In the genomic region with DNA sequence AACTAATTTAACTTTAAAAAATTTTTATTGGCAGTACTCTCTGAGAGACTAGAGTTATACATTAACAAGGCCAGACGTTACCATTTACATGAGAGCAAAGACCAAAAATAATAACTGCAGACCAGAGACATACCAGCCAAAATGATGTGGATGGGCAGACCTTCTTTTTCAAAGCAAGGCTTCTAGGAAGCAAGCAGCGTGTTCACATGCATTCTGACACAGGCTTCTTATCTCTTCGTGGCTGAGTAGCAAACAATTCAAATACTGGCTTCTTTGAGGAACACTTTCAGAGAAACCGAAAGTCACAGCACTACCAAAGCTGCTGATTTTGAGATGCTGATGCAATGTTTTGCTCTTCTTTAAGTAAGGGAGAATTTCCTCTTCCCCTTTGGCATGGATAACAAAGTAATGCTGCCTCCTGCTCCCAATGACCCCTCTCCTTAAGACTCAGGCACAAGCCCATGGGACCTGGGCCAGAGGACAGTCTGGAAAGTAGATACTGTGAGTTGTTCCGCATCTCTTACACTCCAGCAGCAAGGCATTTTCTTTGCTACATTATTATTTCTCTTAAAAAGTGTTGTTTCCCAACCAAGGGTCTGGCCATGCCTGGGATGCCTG, we compare ENCODE assay signal across 9 cellular contexts.
DNase-seq lines count a peak whose midpoint lies in the region; ATAC-seq, FAIRE-seq and TF ChIP-seq lines count a peak whose summit lies in the region.
"Had no signal": no experiment of that assay in that cellular context is flagged by ENCODE, and none has a peak within 500 bp of the region (broad histone marks: within the 10 kb centered on the region; RNA-seq: fewer than 3 reads in every experiment).

No MANE protein-coding gene starts in this region.

- peak overlapping the region; percentile 88 for H3K27ac ChIP-seq in K562 (ENCODE audit: extremely low read depth, low read depth, low read length)
- H3K27ac ChIP-seq in effector memory CD4-positive, alpha-beta T cell (ENCODE audit: insufficient read depth, low read length, poor library complexity, severe bottlenecking): no peak overlapping the region

- H3K4me1 ChIP-seq in K562 (replicated peaks in 1 of 2; ENCODE audit: control insufficient read depth in 2 of 2, insufficient read depth in 2 of 2, low read length in 2 of 2): peaks cover 6 to 37% of the 10 kb centered on the region in 2 experiments; a peak in 3 of 5 replicates
- peaks cover 17% of the 10 kb centered on the region for H3K4me1 ChIP-seq in mucosa of descending colon (ENCODE audit: low read depth)
- no peaks in the 10 kb centered on the region for H3K4me1 ChIP-seq in effector memory CD4-positive, alpha-beta T cell (ENCODE audit: control insufficient read depth, insufficient read depth, low read length, poor library complexity, severe bottlenecking)

- TF ChIP-seq CTCF in GM10248 (IDR thresholded peaks at IDR 0.05; ENCODE audit: control extremely low read depth, extremely low read depth, low read depth, missing control alignments) (no peak), K562 (IDR thresholded peaks at IDR 0.05 in 2 of 3, conservative IDR thresholded peaks at IDR 0.05 in 1 of 3; ENCODE audit: insufficient read depth in 2 of 3, low read depth in 1 of 3, low read length in 3 of 3) (no peak), mucosa of descending colon (IDR thresholded peaks at IDR 0.05) (no peak)

- H3K9me3 ChIP-seq in K562 (replicated peaks; ENCODE audit: control insufficient read depth, insufficient read depth, low read depth, low read length) (peaks cover 5% of the 10 kb centered on the region; the same call in 1 of the 2 replicates), mucosa of descending colon (no peaks in the 10 kb centered on the region)
- no peaks in the 10 kb centered on the region for H3K9me3 ChIP-seq in effector memory CD4-positive, alpha-beta T cell (ENCODE audit: control insufficient read depth, low read length)

- peak overlapping the region; percentile 40 to 64; a peak in 3 of 4 replicates for H3K9ac ChIP-seq in K562 (ENCODE audit: insufficient read depth in 1 of 2, low read depth in 2 of 2, low read length in 2 of 2)

- H3K27me3 ChIP-seq in K562 (ENCODE audit: control insufficient read depth in 2 of 2, insufficient read depth in 2 of 2, low read length in 2 of 2): no peaks in the 10 kb centered on the region
- H3K27me3 ChIP-seq in effector memory CD4-positive, alpha-beta T cell (replicated peaks; ENCODE audit: control insufficient read depth, insufficient read depth, low read length, poor library complexity, severe bottlenecking): no peaks in the 10 kb centered on the region

- peak; percentile 70 for TF ChIP-seq EP300 in K562 (IDR thresholded peaks at IDR 0.05; ENCODE audit: low read length)

- peak in 1 of 2 experiments; percentile 32; a peak in 2 of 4 replicates for TF ChIP-seq RAD21 in K562 (CRISPR knock-in tag; conservative IDR thresholded peaks at IDR 0.05 in 1 of 2, IDR thresholded peaks at IDR 0.05 in 1 of 2)

- no peaks in the 10 kb centered on the region for H3K9me1 ChIP-seq in K562 (ENCODE audit: control insufficient read depth, insufficient read depth, low read length)

- ATAC-seq in HG03095 (IDR thresholded peaks at IDR 0.05; ENCODE audit: unreplicated experiment) (peak; percentile 57), K562 (peak; percentile 62), mucosa of descending colon (peak; percentile 67), GM19023 (IDR thresholded peaks at IDR 0.05; ENCODE audit: unreplicated experiment) (no peak)

- WGBS in K562 (ENCODE audit: insufficient coverage, low coverage, missing lambda C conversion rate): 11% methylated on average over 5 of the region's 5 CpGs

- in situ Hi-C loops in K562 (cut with MboI): no loop called here

- no peaks in the 10 kb centered on the region for H3K79me2 ChIP-seq in K562 (ENCODE audit: control insufficient read depth, insufficient read depth, low read length)

- POLR2A ChIA-PET in GM10248 (lab: Yijun Ruan, JAX): no interaction called here
- POLR2A ChIA-PET in K562 (lab: Yijun Ruan, JAX): interaction anchor here (0.6 kb wide), 3 partner anchors 20 to 1577 kb away, joined by 3 to 4 read pairs (median 3); no protein-coding TSS in a partner anchor

- no peaks in the 10 kb centered on the region for H4K20me1 ChIP-seq in K562 (replicated peaks; ENCODE audit: control insufficient read depth, insufficient read depth, low read length)

- H3K4me3 ChIP-seq in K562: no peak overlapping the region
- H3K4me3 ChIP-seq in mucosa of descending colon: no peak overlapping the region
- H3K4me3 ChIP-seq in effector memory CD4-positive, alpha-beta T cell (ENCODE audit: insufficient read depth, low read depth, low read length, poor library complexity, severe bottlenecking): no peak overlapping the region

- no TSS peak for BruUV-seq in K562 (replicated peaks; lab: Mats Ljungman, UMichigan)

- peak; percentile 86 for FAIRE-seq in K562 (lab: Jason Lieb, UNC)

- DNase-seq in GM10248 (ENCODE audit: extremely low spot score): peak; percentile 31
- peak in 2 of 4 experiments; percentile 24 to 59 for DNase-seq in K562 (ENCODE audit: extremely low read depth in 1 of 4, low spot score in 3 of 4)
- DNase-seq in mucosa of descending colon: peak in 1 of 3 donors; percentile 42
- DNase-seq in NCI-H510A (lab: John Stamatoyannopoulos, UW): no peak
- no peak for DNase-seq in effector memory CD4-positive, alpha-beta T cell
- DNase-seq in activated CD4-positive, alpha-beta T cell treated with anti-CD3 and anti-CD28 coated beads, Interleukin-2, amount 50 U/mL, for 48 hours: no peak
- DNase-seq: GF-D8 had no signal

- no peaks in the 10 kb centered on the region; the same call in 2 of the 3 replicates for H3K36me3 ChIP-seq in K562 (ENCODE audit: control insufficient read depth, insufficient read depth, low read length)
- H3K36me3 ChIP-seq in mucosa of descending colon (ENCODE audit: low read depth): no peaks in the 10 kb centered on the region
- no peaks in the 10 kb centered on the region for H3K36me3 ChIP-seq in effector memory CD4-positive, alpha-beta T cell (ENCODE audit: control insufficient read depth, insufficient read depth, low read length)

- TF ChIP-seq POLR2A in K562 (conservative IDR thresholded peaks at IDR 0.05): no peak

- CTCF ChIA-PET in GM10248 (lab: Yijun Ruan, JAX): no interaction called here
- CTCF ChIA-PET in K562 (lab: Yijun Ruan, JAX; ENCODE audit: low intra/inter-chr PET ratio): no interaction called here

- intact Hi-C loops in K562 (cut with micrococcal nuclease): loop anchor here (2.0 to 5.0 kb wide), 3 partner anchors 59 to 377 kb away; no protein-coding TSS in a partner anchor
- intact Hi-C loops in mucosa of descending colon (cut with DNase I, micrococcal nuclease): no loop called here

- peak overlapping the region; percentile 89 for H2AFZ ChIP-seq in K562 (ENCODE audit: low read depth, low read length)

- peak overlapping the region; percentile 66 for H3K4me2 ChIP-seq in K562 (ENCODE audit: insufficient read depth, low read length)

TF ChIP-seq in K562, 482 proteins besides CTCF, POLR2A, EP300 and RAD21 (continues in another document):
- TF ChIP-seq BRD9 (IDR thresholded peaks at IDR 0.05; ENCODE audit: low read depth, partially characterized antibody): peak; percentile 63
- TF ChIP-seq CBFA2T3 (IDR thresholded peaks at IDR 0.05): no peak
- TF ChIP-seq, protein P1, sequence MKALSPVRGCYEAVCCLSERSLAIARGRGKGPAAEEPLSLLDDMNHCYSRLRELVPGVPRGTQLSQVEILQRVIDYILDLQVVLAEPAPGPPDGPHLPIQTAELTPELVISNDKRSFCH (CRISPR knock-in tag; IDR thresholded peaks at IDR 0.05): no peak
- TF ChIP-seq, protein P1 (tag; IDR thresholded peaks at IDR 0.05): no peak
- TF ChIP-seq, protein P2, sequence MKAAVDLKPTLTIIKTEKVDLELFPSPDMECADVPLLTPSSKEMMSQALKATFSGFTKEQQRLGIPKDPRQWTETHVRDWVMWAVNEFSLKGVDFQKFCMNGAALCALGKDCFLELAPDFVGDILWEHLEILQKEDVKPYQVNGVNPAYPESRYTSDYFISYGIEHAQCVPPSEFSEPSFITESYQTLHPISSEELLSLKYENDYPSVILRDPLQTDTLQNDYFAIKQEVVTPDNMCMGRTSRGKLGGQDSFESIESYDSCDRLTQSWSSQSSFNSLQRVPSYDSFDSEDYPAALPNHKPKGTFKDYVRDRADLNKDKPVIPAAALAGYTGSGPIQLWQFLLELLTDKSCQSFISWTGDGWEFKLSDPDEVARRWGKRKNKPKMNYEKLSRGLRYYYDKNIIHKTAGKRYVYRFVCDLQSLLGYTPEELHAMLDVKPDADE (conservative IDR thresholded peaks at IDR 0.05; ENCODE audit: control insufficient read depth, low read depth, low read length): no peak
- no peak for TF ChIP-seq RBM22 (IDR thresholded peaks at IDR 0.05; ENCODE audit: low read depth, low read length, poor library complexity, severe bottlenecking)
- TF ChIP-seq, protein P3, sequence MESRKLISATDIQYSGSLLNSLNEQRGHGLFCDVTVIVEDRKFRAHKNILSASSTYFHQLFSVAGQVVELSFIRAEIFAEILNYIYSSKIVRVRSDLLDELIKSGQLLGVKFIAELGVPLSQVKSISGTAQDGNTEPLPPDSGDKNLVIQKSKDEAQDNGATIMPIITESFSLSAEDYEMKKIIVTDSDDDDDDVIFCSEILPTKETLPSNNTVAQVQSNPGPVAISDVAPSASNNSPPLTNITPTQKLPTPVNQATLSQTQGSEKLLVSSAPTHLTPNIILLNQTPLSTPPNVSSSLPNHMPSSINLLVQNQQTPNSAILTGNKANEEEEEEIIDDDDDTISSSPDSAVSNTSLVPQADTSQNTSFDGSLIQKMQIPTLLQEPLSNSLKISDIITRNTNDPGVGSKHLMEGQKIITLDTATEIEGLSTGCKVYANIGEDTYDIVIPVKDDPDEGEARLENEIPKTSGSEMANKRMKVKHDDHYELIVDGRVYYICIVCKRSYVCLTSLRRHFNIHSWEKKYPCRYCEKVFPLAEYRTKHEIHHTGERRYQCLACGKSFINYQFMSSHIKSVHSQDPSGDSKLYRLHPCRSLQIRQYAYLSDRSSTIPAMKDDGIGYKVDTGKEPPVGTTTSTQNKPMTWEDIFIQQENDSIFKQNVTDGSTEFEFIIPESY (CRISPR knock-in tag; IDR thresholded peaks at IDR 0.05): no peak
- no peak for TF ChIP-seq RFX5 (IDR thresholded peaks at IDR 0.05; ENCODE audit: low read depth, low read length)
- TF ChIP-seq, protein P4, sequence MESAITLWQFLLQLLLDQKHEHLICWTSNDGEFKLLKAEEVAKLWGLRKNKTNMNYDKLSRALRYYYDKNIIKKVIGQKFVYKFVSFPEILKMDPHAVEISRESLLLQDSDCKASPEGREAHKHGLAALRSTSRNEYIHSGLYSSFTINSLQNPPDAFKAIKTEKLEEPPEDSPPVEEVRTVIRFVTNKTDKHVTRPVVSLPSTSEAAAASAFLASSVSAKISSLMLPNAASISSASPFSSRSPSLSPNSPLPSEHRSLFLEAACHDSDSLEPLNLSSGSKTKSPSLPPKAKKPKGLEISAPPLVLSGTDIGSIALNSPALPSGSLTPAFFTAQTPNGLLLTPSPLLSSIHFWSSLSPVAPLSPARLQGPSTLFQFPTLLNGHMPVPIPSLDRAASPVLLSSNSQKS (CRISPR knock-in tag; IDR thresholded peaks at IDR 0.05): no peak
- no peak for TF ChIP-seq ZFP1 (CRISPR knock-in tag; IDR thresholded peaks at IDR 0.05)
